Comparison of ENCODE assay signal across 14 cellular contexts in genomic region chr9:95102001-95102433, GRCh38.
DNase-seq lines count a peak whose midpoint lies in the region; ATAC-seq and TF ChIP-seq lines count a peak whose summit lies in the region.
"Had no signal": no experiment of that assay in that cellular context is flagged by ENCODE, and none has a peak within 500 bp of the region (broad histone marks: within the 10 kb centered on the region; RNA-seq: fewer than 3 reads in every experiment).

No MANE protein-coding gene starts in this region.

- peak overlapping the region; percentile 70 for H3K27ac Mint-ChIP-seq in WTC11
- H3K27ac Mint-ChIP-seq: activated naive CD4-positive, alpha-beta T cell treated with anti-CD3 and anti-CD28 coated beads, Interleukin-2, amount 10 ng/mL, durations not matched to agents 7 days and 5 days had no signal

- H3K4me1 Mint-ChIP-seq in WTC11: peaks cover 17% of the 10 kb centered on the region
- H3K4me1 Mint-ChIP-seq: activated naive CD4-positive, alpha-beta T cell treated with anti-CD3 and anti-CD28 coated beads, Interleukin-2, amount 10 ng/mL, durations not matched to agents 7 days and 5 days had no signal

- DNase-seq in Ammon's horn (ENCODE audit: low spot score): peak; percentile 94
- DNase-seq in WTC11 (ENCODE audit: low spot score): no peak
- DNase-seq in left ventricle myocardium superior: no peak
- peak in 7 of 10 donors; percentile 49 to 93 (median 68) for DNase-seq in posterior cingulate gyrus
- no peak for DNase-seq in ecto neural progenitor cell (ENCODE audit: low spot score)
- DNase-seq in SIG-M5 (lab: John Stamatoyannopoulos, UW): no peak
- DNase-seq: activated CD4-positive, alpha-beta T cell treated with anti-CD3 and anti-CD28 coated beads, Interleukin-2, amount 50 U/mL, for 48 hours; activated naive CD4-positive, alpha-beta T cell treated with anti-CD3 and anti-CD28 coated beads, Interleukin-2, amount 10 ng/mL, durations not matched to agents 7 days and 5 days; EL; NK-92 treated with Interleukin-12 subunit alpha and Interleukin-12 subunit beta, amount 100 ng/mL, for 24 hours; stimulated activated CD4-positive, alpha-beta T cell treated with anti-CD3 and anti-CD28 coated beads, Interleukin-2, amount 100 ng/mL, for 24 hours; stimulated activated naive CD8-positive, alpha-beta T cell treated with anti-CD3 and anti-CD28 coated beads, Interleukin-15, Interleukin-2, amounts not matched to agents 100 U/mL and 50 U/mL, for 24 hours had no signal

- no peaks in the 10 kb centered on the region for H3K27me3 Mint-ChIP-seq in WTC11 (ENCODE audit: low read depth)
- H3K27me3 Mint-ChIP-seq: activated naive CD4-positive, alpha-beta T cell treated with anti-CD3 and anti-CD28 coated beads, Interleukin-2, amount 10 ng/mL, durations not matched to agents 7 days and 5 days had no signal

- POLR2A ChIA-PET in WTC11 (lab: Charles Lee): no interaction called here

- H3K36me3 Mint-ChIP-seq in WTC11: 0 out of 2 replicates have a peak, but pooled peaks cover 3% of the 10 kb centered on the region

- H3K4me3 Mint-ChIP-seq in WTC11: no peak overlapping the region
- H3K4me3 Mint-ChIP-seq: activated naive CD4-positive, alpha-beta T cell treated with anti-CD3 and anti-CD28 coated beads, Interleukin-2, amount 10 ng/mL, durations not matched to agents 7 days and 5 days had no signal

- ATAC-seq in WTC11 (no peak), left ventricle myocardium superior (peak; percentile 7), HG03457 (IDR thresholded peaks at IDR 0.05; ENCODE audit: unreplicated experiment) (no peak), HG02763 (IDR thresholded peaks at IDR 0.05; ENCODE audit: unreplicated experiment) (no peak)
- ATAC-seq: stimulated activated naive CD8-positive, alpha-beta T cell treated with anti-CD3 and anti-CD28 coated beads, Interleukin-15, Interleukin-2, amounts not matched to agents 100 U/mL and 50 U/mL, for 24 hours had no signal

- TF ChIP-seq CTCF in WTC11 (IDR thresholded peaks at IDR 0.05): no peak

- CTCF ChIA-PET in WTC11 (lab: Charles Lee): interaction anchor here (1.2 to 4.0 kb wide), 8 partner anchors 9 to 321 kb away, joined by 3 to 39 read pairs (median 14); no protein-coding TSS in a partner anchor

- no peaks in the 10 kb centered on the region for H3K9me3 Mint-ChIP-seq in WTC11
- H3K9me3 Mint-ChIP-seq: activated naive CD4-positive, alpha-beta T cell treated with anti-CD3 and anti-CD28 coated beads, Interleukin-2, amount 10 ng/mL, durations not matched to agents 7 days and 5 days had no signal

- intact Hi-C loops in left ventricle myocardium superior (cut with micrococcal nuclease) (no loop called here), posterior cingulate gyrus (cut with DNase I) (no loop called here)

TF ChIP-seq in WTC11, 78 proteins besides CTCF, POLR2A, EP300 and RAD21 (continues in another document):
- TF ChIP-seq ZNF671 (CRISPR knock-in tag; IDR thresholded peaks at IDR 0.05) (no peak), ATF2 (CRISPR knock-in tag; IDR thresholded peaks at IDR 0.05; ENCODE audit: borderline replicate concordance, low read depth) (no peak), SMAD4 (CRISPR knock-in tag; IDR thresholded peaks at IDR 0.05) (no peak), SMAD3 (CRISPR knock-in tag; IDR thresholded peaks at IDR 0.05; ENCODE audit: borderline replicate concordance) (no peak), HMGA2 (CRISPR knock-in tag; IDR thresholded peaks at IDR 0.05) (no peak), TEAD1 (CRISPR knock-in tag; IDR thresholded peaks at IDR 0.05) (no peak), CREM (CRISPR knock-in tag; IDR thresholded peaks at IDR 0.05) (no peak), ZNF219 (CRISPR knock-in tag; IDR thresholded peaks at IDR 0.05; ENCODE audit: borderline replicate concordance) (no peak), E2F1 (CRISPR knock-in tag; IDR thresholded peaks at IDR 0.05) (no peak)
- TF ChIP-seq, protein P1, sequence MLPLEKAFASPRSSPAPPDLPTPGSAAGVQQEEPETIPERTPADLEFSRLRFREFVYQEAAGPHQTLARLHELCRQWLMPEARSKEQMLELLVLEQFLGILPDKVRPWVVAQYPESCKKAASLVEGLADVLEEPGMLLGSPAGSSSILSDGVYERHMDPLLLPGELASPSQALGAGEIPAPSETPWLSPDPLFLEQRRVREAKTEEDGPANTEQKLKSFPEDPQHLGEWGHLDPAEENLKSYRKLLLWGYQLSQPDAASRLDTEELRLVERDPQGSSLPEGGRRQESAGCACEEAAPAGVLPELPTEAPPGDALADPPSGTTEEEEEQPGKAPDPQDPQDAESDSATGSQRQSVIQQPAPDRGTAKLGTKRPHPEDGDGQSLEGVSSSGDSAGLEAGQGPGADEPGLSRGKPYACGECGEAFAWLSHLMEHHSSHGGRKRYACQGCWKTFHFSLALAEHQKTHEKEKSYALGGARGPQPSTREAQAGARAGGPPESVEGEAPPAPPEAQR (CRISPR knock-in tag; IDR thresholded peaks at IDR 0.05): no peak
- TF ChIP-seq, protein P2, sequence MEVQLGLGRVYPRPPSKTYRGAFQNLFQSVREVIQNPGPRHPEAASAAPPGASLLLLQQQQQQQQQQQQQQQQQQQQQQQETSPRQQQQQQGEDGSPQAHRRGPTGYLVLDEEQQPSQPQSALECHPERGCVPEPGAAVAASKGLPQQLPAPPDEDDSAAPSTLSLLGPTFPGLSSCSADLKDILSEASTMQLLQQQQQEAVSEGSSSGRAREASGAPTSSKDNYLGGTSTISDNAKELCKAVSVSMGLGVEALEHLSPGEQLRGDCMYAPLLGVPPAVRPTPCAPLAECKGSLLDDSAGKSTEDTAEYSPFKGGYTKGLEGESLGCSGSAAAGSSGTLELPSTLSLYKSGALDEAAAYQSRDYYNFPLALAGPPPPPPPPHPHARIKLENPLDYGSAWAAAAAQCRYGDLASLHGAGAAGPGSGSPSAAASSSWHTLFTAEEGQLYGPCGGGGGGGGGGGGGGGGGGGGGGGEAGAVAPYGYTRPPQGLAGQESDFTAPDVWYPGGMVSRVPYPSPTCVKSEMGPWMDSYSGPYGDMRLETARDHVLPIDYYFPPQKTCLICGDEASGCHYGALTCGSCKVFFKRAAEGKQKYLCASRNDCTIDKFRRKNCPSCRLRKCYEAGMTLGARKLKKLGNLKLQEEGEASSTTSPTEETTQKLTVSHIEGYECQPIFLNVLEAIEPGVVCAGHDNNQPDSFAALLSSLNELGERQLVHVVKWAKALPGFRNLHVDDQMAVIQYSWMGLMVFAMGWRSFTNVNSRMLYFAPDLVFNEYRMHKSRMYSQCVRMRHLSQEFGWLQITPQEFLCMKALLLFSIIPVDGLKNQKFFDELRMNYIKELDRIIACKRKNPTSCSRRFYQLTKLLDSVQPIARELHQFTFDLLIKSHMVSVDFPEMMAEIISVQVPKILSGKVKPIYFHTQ (CRISPR knock-in tag; IDR thresholded peaks at IDR 0.05): no peak
- TF ChIP-seq, protein P3, sequence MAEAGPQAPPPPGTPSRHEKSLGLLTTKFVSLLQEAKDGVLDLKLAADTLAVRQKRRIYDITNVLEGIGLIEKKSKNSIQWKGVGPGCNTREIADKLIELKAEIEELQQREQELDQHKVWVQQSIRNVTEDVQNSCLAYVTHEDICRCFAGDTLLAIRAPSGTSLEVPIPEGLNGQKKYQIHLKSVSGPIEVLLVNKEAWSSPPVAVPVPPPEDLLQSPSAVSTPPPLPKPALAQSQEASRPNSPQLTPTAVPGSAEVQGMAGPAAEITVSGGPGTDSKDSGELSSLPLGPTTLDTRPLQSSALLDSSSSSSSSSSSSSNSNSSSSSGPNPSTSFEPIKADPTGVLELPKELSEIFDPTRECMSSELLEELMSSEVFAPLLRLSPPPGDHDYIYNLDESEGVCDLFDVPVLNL (CRISPR knock-in tag; IDR thresholded peaks at IDR 0.05; ENCODE audit: borderline replicate concordance, low read depth): no peak
- TF ChIP-seq, protein P4, sequence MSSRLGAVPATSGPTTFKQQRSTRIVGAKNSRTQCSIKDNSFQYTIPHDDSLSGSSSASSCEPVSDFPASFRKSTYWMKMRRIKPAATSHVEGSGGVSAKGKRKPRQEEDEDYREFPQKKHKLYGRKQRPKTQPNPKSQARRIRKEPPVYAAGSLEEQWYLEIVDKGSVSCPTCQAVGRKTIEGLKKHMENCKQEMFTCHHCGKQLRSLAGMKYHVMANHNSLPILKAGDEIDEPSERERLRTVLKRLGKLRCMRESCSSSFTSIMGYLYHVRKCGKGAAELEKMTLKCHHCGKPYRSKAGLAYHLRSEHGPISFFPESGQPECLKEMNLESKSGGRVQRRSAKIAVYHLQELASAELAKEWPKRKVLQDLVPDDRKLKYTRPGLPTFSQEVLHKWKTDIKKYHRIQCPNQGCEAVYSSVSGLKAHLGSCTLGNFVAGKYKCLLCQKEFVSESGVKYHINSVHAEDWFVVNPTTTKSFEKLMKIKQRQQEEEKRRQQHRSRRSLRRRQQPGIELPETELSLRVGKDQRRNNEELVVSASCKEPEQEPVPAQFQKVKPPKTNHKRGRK (CRISPR knock-in tag; IDR thresholded peaks at IDR 0.05; ENCODE audit: borderline replicate concordance): no peak

Comparison
In these comparisons a context has a peak if more than half of its experiments do, and no peak if none do; other contexts are left out.
1. DNase-seq: peak in Ammon's horn (single experiment) and posterior cingulate gyrus (7 of 10); none in WTC11 (single experiment), left ventricle myocardium superior (single experiment), ecto neural progenitor cell (single experiment) and SIG-M5 (single experiment).